Comparison of ENCODE assay signal across 1 cellular context in the genomic region with DNA sequence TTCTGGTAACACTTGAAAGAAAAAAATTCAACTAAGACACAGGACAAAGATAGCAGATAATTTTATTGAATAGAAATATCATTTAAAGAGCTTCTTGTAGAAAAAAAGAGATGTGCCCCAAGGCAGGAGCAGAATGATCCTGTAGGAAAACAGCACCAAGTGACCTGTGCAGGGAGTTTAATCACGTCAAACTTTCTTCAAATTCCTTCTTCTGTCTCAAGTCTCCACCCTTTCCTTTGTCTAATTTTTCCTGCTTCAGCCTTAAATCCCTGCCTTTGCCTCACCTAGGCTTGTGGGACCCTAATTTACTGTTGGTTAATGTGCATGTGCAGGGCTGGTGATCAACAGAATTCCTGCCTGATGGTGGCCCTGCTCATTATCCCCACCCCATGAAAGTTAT.
TF ChIP-seq lines count a peak whose summit lies in the region.

No MANE protein-coding gene starts in this region.

TF ChIP-seq in WTC11, 78 proteins besides CTCF, POLR2A, EP300 and RAD21 (continued from another document):
- TF ChIP-seq, protein P1, sequence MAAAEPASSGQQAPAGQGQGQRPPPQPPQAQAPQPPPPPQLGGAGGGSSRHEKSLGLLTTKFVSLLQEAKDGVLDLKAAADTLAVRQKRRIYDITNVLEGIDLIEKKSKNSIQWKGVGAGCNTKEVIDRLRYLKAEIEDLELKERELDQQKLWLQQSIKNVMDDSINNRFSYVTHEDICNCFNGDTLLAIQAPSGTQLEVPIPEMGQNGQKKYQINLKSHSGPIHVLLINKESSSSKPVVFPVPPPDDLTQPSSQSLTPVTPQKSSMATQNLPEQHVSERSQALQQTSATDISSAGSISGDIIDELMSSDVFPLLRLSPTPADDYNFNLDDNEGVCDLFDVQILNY (CRISPR knock-in tag; IDR thresholded peaks at IDR 0.05): no peak
- TF ChIP-seq, protein P2, sequence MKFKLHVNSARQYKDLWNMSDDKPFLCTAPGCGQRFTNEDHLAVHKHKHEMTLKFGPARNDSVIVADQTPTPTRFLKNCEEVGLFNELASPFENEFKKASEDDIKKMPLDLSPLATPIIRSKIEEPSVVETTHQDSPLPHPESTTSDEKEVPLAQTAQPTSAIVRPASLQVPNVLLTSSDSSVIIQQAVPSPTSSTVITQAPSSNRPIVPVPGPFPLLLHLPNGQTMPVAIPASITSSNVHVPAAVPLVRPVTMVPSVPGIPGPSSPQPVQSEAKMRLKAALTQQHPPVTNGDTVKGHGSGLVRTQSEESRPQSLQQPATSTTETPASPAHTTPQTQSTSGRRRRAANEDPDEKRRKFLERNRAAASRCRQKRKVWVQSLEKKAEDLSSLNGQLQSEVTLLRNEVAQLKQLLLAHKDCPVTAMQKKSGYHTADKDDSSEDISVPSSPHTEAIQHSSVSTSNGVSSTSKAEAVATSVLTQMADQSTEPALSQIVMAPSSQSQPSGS (CRISPR knock-in tag; IDR thresholded peaks at IDR 0.05; ENCODE audit: borderline replicate concordance, low read depth): no peak
- TF ChIP-seq, protein P3, sequence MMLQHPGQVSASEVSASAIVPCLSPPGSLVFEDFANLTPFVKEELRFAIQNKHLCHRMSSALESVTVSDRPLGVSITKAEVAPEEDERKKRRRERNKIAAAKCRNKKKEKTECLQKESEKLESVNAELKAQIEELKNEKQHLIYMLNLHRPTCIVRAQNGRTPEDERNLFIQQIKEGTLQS (CRISPR knock-in tag; conservative IDR thresholded peaks at IDR 0.05): no peak
